In the genomic region with DNA sequence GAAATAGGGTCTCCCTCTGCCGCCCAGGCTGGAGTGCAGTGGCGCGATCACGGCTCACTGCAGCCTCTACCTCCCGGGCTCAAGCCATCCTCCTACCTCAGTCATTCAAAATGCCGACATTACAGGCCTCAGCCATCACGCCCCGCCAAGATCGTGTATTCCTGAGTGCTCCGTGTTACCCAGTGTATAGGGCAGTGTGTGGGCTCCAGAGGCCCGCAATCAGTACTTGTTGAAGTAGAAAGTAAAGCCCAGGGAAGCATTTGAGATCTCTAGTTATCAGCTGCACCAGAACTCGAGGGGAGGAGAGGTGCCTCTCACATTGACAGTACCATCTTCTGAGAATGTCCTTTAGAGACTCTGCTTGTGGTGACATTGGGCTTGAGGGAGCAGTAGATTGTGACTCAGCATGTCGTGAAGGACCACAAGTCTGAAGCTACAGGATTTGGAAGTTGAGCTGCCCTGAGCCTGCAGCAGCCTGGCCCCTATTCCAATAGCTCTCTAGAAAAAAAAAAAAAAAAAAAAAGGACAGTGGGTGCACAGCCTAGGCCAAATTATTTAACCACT, we compare ENCODE assay signal across 1 cellular context.
A peak's percentile ranks its signal among the peaks of the same experiment; 100 is the strongest.
TF ChIP-seq lines count a peak whose summit lies in the region.

No MANE protein-coding gene starts in this region.

TF ChIP-seq in K562, 482 proteins besides CTCF, POLR2A, EP300 and RAD21 (continued from another document and continues in another):
- TF ChIP-seq, protein P1, sequence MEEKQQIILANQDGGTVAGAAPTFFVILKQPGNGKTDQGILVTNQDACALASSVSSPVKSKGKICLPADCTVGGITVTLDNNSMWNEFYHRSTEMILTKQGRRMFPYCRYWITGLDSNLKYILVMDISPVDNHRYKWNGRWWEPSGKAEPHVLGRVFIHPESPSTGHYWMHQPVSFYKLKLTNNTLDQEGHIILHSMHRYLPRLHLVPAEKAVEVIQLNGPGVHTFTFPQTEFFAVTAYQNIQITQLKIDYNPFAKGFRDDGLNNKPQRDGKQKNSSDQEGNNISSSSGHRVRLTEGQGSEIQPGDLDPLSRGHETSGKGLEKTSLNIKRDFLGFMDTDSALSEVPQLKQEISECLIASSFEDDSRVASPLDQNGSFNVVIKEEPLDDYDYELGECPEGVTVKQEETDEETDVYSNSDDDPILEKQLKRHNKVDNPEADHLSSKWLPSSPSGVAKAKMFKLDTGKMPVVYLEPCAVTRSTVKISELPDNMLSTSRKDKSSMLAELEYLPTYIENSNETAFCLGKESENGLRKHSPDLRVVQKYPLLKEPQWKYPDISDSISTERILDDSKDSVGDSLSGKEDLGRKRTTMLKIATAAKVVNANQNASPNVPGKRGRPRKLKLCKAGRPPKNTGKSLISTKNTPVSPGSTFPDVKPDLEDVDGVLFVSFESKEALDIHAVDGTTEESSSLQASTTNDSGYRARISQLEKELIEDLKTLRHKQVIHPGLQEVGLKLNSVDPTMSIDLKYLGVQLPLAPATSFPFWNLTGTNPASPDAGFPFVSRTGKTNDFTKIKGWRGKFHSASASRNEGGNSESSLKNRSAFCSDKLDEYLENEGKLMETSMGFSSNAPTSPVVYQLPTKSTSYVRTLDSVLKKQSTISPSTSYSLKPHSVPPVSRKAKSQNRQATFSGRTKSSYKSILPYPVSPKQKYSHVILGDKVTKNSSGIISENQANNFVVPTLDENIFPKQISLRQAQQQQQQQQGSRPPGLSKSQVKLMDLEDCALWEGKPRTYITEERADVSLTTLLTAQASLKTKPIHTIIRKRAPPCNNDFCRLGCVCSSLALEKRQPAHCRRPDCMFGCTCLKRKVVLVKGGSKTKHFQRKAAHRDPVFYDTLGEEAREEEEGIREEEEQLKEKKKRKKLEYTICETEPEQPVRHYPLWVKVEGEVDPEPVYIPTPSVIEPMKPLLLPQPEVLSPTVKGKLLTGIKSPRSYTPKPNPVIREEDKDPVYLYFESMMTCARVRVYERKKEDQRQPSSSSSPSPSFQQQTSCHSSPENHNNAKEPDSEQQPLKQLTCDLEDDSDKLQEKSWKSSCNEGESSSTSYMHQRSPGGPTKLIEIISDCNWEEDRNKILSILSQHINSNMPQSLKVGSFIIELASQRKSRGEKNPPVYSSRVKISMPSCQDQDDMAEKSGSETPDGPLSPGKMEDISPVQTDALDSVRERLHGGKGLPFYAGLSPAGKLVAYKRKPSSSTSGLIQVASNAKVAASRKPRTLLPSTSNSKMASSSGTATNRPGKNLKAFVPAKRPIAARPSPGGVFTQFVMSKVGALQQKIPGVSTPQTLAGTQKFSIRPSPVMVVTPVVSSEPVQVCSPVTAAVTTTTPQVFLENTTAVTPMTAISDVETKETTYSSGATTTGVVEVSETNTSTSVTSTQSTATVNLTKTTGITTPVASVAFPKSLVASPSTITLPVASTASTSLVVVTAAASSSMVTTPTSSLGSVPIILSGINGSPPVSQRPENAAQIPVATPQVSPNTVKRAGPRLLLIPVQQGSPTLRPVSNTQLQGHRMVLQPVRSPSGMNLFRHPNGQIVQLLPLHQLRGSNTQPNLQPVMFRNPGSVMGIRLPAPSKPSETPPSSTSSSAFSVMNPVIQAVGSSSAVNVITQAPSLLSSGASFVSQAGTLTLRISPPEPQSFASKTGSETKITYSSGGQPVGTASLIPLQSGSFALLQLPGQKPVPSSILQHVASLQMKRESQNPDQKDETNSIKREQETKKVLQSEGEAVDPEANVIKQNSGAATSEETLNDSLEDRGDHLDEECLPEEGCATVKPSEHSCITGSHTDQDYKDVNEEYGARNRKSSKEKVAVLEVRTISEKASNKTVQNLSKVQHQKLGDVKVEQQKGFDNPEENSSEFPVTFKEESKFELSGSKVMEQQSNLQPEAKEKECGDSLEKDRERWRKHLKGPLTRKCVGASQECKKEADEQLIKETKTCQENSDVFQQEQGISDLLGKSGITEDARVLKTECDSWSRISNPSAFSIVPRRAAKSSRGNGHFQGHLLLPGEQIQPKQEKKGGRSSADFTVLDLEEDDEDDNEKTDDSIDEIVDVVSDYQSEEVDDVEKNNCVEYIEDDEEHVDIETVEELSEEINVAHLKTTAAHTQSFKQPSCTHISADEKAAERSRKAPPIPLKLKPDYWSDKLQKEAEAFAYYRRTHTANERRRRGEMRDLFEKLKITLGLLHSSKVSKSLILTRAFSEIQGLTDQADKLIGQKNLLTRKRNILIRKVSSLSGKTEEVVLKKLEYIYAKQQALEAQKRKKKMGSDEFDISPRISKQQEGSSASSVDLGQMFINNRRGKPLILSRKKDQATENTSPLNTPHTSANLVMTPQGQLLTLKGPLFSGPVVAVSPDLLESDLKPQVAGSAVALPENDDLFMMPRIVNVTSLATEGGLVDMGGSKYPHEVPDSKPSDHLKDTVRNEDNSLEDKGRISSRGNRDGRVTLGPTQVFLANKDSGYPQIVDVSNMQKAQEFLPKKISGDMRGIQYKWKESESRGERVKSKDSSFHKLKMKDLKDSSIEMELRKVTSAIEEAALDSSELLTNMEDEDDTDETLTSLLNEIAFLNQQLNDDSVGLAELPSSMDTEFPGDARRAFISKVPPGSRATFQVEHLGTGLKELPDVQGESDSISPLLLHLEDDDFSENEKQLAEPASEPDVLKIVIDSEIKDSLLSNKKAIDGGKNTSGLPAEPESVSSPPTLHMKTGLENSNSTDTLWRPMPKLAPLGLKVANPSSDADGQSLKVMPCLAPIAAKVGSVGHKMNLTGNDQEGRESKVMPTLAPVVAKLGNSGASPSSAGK (IDR thresholded peaks at IDR 0.05): no peak
- peak; percentile 82 for TF ChIP-seq POLR2AphosphoS5 (IDR thresholded peaks at IDR 0.05; ENCODE audit: control insufficient read depth, insufficient read depth, low read depth, low read length)
- TF ChIP-seq FOXJ3 (CRISPR knock-in tag; IDR thresholded peaks at IDR 0.05): no peak
- TF ChIP-seq POLR3G (IDR thresholded peaks at IDR 0.05; ENCODE audit: extremely low read depth, insufficient read length, insufficient replicate concordance): no peak
- TF ChIP-seq SRF (CRISPR knock-in tag; IDR thresholded peaks at IDR 0.05): 0 out of 4 replicates have a peak, but pooled peaks of 1 of the 2 experiments have one; percentile 34
- TF ChIP-seq, protein P2, sequence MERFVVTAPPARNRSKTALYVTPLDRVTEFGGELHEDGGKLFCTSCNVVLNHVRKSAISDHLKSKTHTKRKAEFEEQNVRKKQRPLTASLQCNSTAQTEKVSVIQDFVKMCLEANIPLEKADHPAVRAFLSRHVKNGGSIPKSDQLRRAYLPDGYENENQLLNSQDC (CRISPR knock-in tag; IDR thresholded peaks at IDR 0.05): no peak
- TF ChIP-seq BCOR (IDR thresholded peaks at IDR 0.05): peak; percentile 77; the same call in 1 of the 2 replicates
- TF ChIP-seq ZBTB17 (CRISPR knock-in tag; IDR thresholded peaks at IDR 0.05): 0 out of 2 replicates have a peak, but pooled peaks have one; percentile 31
- 0 out of 2 replicates have a peak, but pooled peaks have one; percentile 15 for TF ChIP-seq TAF7 (tag; IDR thresholded peaks at IDR 0.05)
- no peak for TF ChIP-seq STAG1 (CRISPR knock-in tag; IDR thresholded peaks at IDR 0.05; ENCODE audit: borderline replicate concordance)
- TF ChIP-seq XRCC5 (IDR thresholded peaks at IDR 0.05; ENCODE audit: low read depth, low read length): 0 out of 2 replicates have a peak, but pooled peaks have one; percentile 40
- TF ChIP-seq NCOA1 (IDR thresholded peaks at IDR 0.05; ENCODE audit: low read depth): peak; percentile 23; the same call in 1 of the 2 replicates
- peak; percentile 74 for TF ChIP-seq NFIC (IDR thresholded peaks at IDR 0.05)
- TF ChIP-seq, protein P3, sequence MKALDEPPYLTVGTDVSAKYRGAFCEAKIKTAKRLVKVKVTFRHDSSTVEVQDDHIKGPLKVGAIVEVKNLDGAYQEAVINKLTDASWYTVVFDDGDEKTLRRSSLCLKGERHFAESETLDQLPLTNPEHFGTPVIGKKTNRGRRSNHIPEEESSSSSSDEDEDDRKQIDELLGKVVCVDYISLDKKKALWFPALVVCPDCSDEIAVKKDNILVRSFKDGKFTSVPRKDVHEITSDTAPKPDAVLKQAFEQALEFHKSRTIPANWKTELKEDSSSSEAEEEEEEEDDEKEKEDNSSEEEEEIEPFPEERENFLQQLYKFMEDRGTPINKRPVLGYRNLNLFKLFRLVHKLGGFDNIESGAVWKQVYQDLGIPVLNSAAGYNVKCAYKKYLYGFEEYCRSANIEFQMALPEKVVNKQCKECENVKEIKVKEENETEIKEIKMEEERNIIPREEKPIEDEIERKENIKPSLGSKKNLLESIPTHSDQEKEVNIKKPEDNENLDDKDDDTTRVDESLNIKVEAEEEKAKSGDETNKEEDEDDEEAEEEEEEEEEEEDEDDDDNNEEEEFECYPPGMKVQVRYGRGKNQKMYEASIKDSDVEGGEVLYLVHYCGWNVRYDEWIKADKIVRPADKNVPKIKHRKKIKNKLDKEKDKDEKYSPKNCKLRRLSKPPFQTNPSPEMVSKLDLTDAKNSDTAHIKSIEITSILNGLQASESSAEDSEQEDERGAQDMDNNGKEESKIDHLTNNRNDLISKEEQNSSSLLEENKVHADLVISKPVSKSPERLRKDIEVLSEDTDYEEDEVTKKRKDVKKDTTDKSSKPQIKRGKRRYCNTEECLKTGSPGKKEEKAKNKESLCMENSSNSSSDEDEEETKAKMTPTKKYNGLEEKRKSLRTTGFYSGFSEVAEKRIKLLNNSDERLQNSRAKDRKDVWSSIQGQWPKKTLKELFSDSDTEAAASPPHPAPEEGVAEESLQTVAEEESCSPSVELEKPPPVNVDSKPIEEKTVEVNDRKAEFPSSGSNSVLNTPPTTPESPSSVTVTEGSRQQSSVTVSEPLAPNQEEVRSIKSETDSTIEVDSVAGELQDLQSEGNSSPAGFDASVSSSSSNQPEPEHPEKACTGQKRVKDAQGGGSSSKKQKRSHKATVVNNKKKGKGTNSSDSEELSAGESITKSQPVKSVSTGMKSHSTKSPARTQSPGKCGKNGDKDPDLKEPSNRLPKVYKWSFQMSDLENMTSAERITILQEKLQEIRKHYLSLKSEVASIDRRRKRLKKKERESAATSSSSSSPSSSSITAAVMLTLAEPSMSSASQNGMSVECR (CRISPR knock-in tag; IDR thresholded peaks at IDR 0.05): no peak
- TF ChIP-seq CREM (IDR thresholded peaks at IDR 0.05; ENCODE audit: low read depth): peak; percentile 69
- no peak for TF ChIP-seq SRSF7 (optimal IDR thresholded peaks at IDR 0.05; ENCODE audit: low read depth, low read length)
- no peak for TF ChIP-seq PCBP1 (IDR thresholded peaks at IDR 0.05; ENCODE audit: low read depth, low read length, poor library complexity, severe bottlenecking)
- TF ChIP-seq RBM15 (IDR thresholded peaks at IDR 0.05; ENCODE audit: insufficient read depth, low read length): no peak
- TF ChIP-seq U2AF1 (optimal IDR thresholded peaks at IDR 0.05; ENCODE audit: low read depth, low read length): no peak
- TF ChIP-seq SMC3 (conservative IDR thresholded peaks at IDR 0.05; ENCODE audit: insufficient read depth, low read depth, low read length): no peak
- TF ChIP-seq NFYB (IDR thresholded peaks at IDR 0.05; ENCODE audit: extremely low read depth, insufficient read length): no peak
- peak; percentile 96 for TF ChIP-seq CBFA2T3 (IDR thresholded peaks at IDR 0.05)
- TF ChIP-seq NCOA6 (IDR thresholded peaks at IDR 0.05): no peak
- TF ChIP-seq GATA2 (CRISPR knock-in tag; IDR thresholded peaks at IDR 0.05): 0 out of 2 replicates have a peak, but pooled peaks have one; percentile 48
- peak; percentile 26 for TF ChIP-seq BRD9 (IDR thresholded peaks at IDR 0.05; ENCODE audit: low read depth, partially characterized antibody)
- TF ChIP-seq POLR2B (IDR thresholded peaks at IDR 0.05; ENCODE audit: low read depth, partially characterized antibody): no peak
- TF ChIP-seq, protein P4, sequence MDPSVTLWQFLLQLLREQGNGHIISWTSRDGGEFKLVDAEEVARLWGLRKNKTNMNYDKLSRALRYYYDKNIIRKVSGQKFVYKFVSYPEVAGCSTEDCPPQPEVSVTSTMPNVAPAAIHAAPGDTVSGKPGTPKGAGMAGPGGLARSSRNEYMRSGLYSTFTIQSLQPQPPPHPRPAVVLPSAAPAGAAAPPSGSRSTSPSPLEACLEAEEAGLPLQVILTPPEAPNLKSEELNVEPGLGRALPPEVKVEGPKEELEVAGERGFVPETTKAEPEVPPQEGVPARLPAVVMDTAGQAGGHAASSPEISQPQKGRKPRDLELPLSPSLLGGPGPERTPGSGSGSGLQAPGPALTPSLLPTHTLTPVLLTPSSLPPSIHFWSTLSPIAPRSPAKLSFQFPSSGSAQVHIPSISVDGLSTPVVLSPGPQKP (CRISPR knock-in tag; IDR thresholded peaks at IDR 0.05): no peak
- TF ChIP-seq ARHGAP35 (IDR thresholded peaks at IDR 0.05; ENCODE audit: partially characterized antibody): no peak
- TF ChIP-seq HLTF (IDR thresholded peaks at IDR 0.05): 0 out of 2 replicates have a peak, but pooled peaks have one; percentile 61
- no peak for TF ChIP-seq FOXA3 (CRISPR knock-in tag; conservative IDR thresholded peaks at IDR 0.05 in 1 of 2, IDR thresholded peaks at IDR 0.05 in 1 of 2)
- TF ChIP-seq, protein P5, sequence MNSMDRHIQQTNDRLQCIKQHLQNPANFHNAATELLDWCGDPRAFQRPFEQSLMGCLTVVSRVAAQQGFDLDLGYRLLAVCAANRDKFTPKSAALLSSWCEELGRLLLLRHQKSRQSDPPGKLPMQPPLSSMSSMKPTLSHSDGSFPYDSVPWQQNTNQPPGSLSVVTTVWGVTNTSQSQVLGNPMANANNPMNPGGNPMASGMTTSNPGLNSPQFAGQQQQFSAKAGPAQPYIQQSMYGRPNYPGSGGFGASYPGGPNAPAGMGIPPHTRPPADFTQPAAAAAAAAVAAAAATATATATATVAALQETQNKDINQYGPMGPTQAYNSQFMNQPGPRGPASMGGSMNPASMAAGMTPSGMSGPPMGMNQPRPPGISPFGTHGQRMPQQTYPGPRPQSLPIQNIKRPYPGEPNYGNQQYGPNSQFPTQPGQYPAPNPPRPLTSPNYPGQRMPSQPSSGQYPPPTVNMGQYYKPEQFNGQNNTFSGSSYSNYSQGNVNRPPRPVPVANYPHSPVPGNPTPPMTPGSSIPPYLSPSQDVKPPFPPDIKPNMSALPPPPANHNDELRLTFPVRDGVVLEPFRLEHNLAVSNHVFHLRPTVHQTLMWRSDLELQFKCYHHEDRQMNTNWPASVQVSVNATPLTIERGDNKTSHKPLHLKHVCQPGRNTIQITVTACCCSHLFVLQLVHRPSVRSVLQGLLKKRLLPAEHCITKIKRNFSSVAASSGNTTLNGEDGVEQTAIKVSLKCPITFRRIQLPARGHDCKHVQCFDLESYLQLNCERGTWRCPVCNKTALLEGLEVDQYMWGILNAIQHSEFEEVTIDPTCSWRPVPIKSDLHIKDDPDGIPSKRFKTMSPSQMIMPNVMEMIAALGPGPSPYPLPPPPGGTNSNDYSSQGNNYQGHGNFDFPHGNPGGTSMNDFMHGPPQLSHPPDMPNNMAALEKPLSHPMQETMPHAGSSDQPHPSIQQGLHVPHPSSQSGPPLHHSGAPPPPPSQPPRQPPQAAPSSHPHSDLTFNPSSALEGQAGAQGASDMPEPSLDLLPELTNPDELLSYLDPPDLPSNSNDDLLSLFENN (IDR thresholded peaks at IDR 0.05; ENCODE audit: low read depth in 2 of 2, low read length in 2 of 2): no peak
- TF ChIP-seq KDM2B (CRISPR knock-in tag; IDR thresholded peaks at IDR 0.05): peak; percentile 25; the same call in 1 of the 2 replicates
